8 cellular contexts compared by ENCODE assay signal in the genomic region with DNA sequence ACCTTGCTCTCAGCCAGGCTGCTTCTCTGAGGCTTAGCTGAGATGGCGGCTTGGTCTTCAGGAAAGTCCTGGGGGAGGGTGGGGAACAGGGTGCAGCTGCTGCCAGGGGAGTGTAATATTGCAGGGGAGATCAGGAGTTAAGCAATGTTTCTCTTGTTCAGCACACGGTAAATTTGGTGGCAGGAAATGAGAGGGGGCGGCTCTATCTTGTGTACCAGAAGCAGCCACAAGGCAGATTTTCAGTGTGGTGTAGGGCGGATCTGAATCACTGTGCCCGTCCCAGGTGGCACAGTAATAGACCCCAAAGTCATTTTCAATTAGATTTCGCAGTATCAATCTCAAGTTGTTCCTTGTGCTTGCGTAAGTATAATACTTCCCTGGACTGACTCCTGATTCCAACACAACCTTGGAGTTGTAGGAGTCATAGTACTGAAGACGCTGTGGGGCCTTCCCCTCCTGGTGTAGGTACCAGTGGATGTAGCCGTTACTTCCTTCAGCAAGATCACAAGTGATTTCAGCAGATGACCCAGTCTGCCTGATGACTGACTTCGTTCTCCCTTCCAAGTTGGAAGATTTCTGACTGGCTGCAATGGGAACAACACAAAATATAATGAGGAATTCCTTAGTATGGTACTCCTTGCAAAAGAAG.
A peak's percentile ranks its signal among the peaks of the same experiment; 100 is the strongest.
DNase-seq lines count a peak whose midpoint lies in the region; ATAC-seq, FAIRE-seq and TF ChIP-seq lines count a peak whose summit lies in the region.
"Not testable (repeated sequence)": the region's sequence is repeated elsewhere in the genome, so short reads cannot be mapped to it uniquely, and the experiment has no call there.

No MANE protein-coding gene starts in this region.

- H3K4me3 Mint-ChIP-seq in activated T-helper 17 cell treated with anti-CD3 and anti-CD28 coated beads, Interleukin-2, amount 50 U/mL, for 72 hours, result peak overlapping the region; percentile 95
- H3K4me3 Mint-ChIP-seq in immature natural killer cell, result peak overlapping the region; percentile 74 to 86 (median 83)

- FAIRE-seq in GM12891 (lab: Jason Lieb, UNC), result peak; percentile 81

- not testable (repeated sequence) for H3K9me3 Mint-ChIP-seq in activated T-helper 17 cell treated with anti-CD3 and anti-CD28 coated beads, Interleukin-2, amount 50 U/mL, for 72 hours; immature natural killer cell

- TF ChIP-seq POLR2A in GM12891 (IDR thresholded peaks at IDR 0.05; ENCODE audit: low read depth, low read length), result not testable (repeated sequence)

- peaks cover 38% of the 10 kb centered on the region for H3K36me3 Mint-ChIP-seq in activated T-helper 17 cell treated with anti-CD3 and anti-CD28 coated beads, Interleukin-2, amount 50 U/mL, for 72 hours (ENCODE audit: low read depth)
- peaks cover 0 to 31% (median 0%) of the 10 kb centered on the region in 3 donors for H3K36me3 Mint-ChIP-seq in immature natural killer cell

- H3K4me1 Mint-ChIP-seq in activated T-helper 17 cell treated with anti-CD3 and anti-CD28 coated beads, Interleukin-2, amount 50 U/mL, for 72 hours, result peaks cover 39% of the 10 kb centered on the region
- H3K4me1 Mint-ChIP-seq in immature natural killer cell, result peaks cover 75 to 92% of the 10 kb centered on the region in 2 donors

- not testable (repeated sequence) for H3K27me3 Mint-ChIP-seq in activated T-helper 17 cell treated with anti-CD3 and anti-CD28 coated beads, Interleukin-2, amount 50 U/mL, for 72 hours; immature natural killer cell (ENCODE audit: low read depth in 3 of 3)

- DNase-seq in GM12891 (ENCODE audit: insufficient read length, low spot score), result not testable (repeated sequence)
- DNase-seq in Kasumi-1 (lab: John Stamatoyannopoulos, UW) (peak; percentile 83 to 89), UCSD-AML1 (lab: John Stamatoyannopoulos, UW; ENCODE audit: unreplicated experiment) (peak; percentile 15), immature natural killer cell (peak; percentile 34 to 55 (median 49))
- DNase-seq in stimulated activated naive CD8-positive, alpha-beta T cell treated with anti-CD3 and anti-CD28 coated beads, Interleukin-15, Interleukin-2, amounts not matched to agents 100 U/mL and 50 U/mL, for 24 hours, result peak; percentile 54

- ATAC-seq in GM19455 (IDR thresholded peaks at IDR 0.05; ENCODE audit: unreplicated experiment), result peak; percentile 46
- peak; percentile 34 for ATAC-seq in HG02973 (IDR thresholded peaks at IDR 0.05; ENCODE audit: unreplicated experiment)
- ATAC-seq in activated T-helper 17 cell treated with anti-CD3 and anti-CD28 coated beads, Interleukin-2, amount 50 U/mL, for 72 hours (replicated peaks), result peak; percentile 43
- peak; percentile 37 for ATAC-seq in stimulated activated naive CD8-positive, alpha-beta T cell treated with anti-CD3 and anti-CD28 coated beads, Interleukin-15, Interleukin-2, amounts not matched to agents 100 U/mL and 50 U/mL, for 24 hours

- H3K27ac Mint-ChIP-seq in activated T-helper 17 cell treated with anti-CD3 and anti-CD28 coated beads, Interleukin-2, amount 50 U/mL, for 72 hours, result peak overlapping the region; percentile 92
- H3K27ac Mint-ChIP-seq in immature natural killer cell, result peak overlapping the region; percentile 92 to 98 (median 96)
